ENCODE assay signal across 16 cellular contexts in genomic region chr22:23536821-23537345, GRCh38. TPM values are rescaled to one million over a fixed set of nuclear protein-coding genes. Genes with fewer than 3 reads are reported as not detected.
DNase-seq lines count a peak whose midpoint lies in the region; ATAC-seq, FAIRE-seq and TF ChIP-seq lines count a peak whose summit lies in the region.
"Had no signal": no experiment of that assay in that cellular context is flagged by ENCODE, and none has a peak within 500 bp of the region (broad histone marks: within the 10 kb centered on the region; RNA-seq: fewer than 3 reads in every experiment).

No MANE protein-coding gene starts in this region.

- no peaks in the 10 kb centered on the region for H3K9me1 ChIP-seq in K562 (ENCODE audit: control insufficient read depth, insufficient read depth, low read length)

- H3K9me3 ChIP-seq in K562 (replicated peaks; ENCODE audit: control insufficient read depth, insufficient read depth, low read depth, low read length), result no peaks in the 10 kb centered on the region
- H3K9me3 ChIP-seq: adrenal gland had no signal

- no peak overlapping the region for H4K8ac ChIP-seq in mesendoderm (ENCODE audit: low read depth, low read length)

- peak overlapping the region; percentile 77 for H2BK5ac ChIP-seq in mesendoderm (ENCODE audit: low read length)

- H3K4me1 Mint-ChIP-seq in activated CD8-positive, alpha-beta memory T cell treated with anti-CD3 and anti-CD28 coated beads, Interleukin-2, amount 10 ng/mL, durations not matched to agents 7 days and 5 days, result peaks cover 9% of the 10 kb centered on the region
- peaks cover 65% of the 10 kb centered on the region for H3K4me1 Mint-ChIP-seq in type B pancreatic cell (ENCODE audit: unreplicated experiment)

- no peaks in the 10 kb centered on the region for H3K27me3 ChIP-seq in K562 (ENCODE audit: control insufficient read depth in 2 of 2, insufficient read depth in 2 of 2, low read length in 2 of 2)
- H3K27me3 ChIP-seq in mesendoderm (ENCODE audit: insufficient read depth, low read length, poor library complexity), result no peaks in the 10 kb centered on the region
- H3K27me3 ChIP-seq: adrenal gland had no signal

- H3K36me3 Mint-ChIP-seq in activated CD8-positive, alpha-beta memory T cell treated with anti-CD3 and anti-CD28 coated beads, Interleukin-2, amount 10 ng/mL, durations not matched to agents 7 days and 5 days, result no peaks in the 10 kb centered on the region
- no peaks in the 10 kb centered on the region for H3K36me3 Mint-ChIP-seq in type B pancreatic cell

- no peak for TF ChIP-seq RAD21 in K562 (CRISPR knock-in tag; conservative IDR thresholded peaks at IDR 0.05 in 1 of 2, IDR thresholded peaks at IDR 0.05 in 1 of 2)

- H3K23ac ChIP-seq in mesendoderm (ENCODE audit: low read length), result peak overlapping the region; percentile 97

- ATAC-seq in activated CD8-positive, alpha-beta memory T cell treated with anti-CD3 and anti-CD28 coated beads, Interleukin-2, amount 10 ng/mL, durations not matched to agents 7 days and 5 days, result no peak
- no peak for ATAC-seq in K562
- ATAC-seq in GM21786 (IDR thresholded peaks at IDR 0.05; ENCODE audit: unreplicated experiment), result no peak
- ATAC-seq: activated T-cell treated with anti-CD3 and anti-CD28 coated beads, Interleukin-2, amount 50 U/mL, for 4 hours; Right ventricle myocardium inferior had no signal

- H3K4me2 ChIP-seq in K562 (ENCODE audit: insufficient read depth, low read length) (no peak overlapping the region), mesendoderm (ENCODE audit: low read length) (peak overlapping the region; percentile 4)

- peak overlapping the region; percentile 84 for H3K56ac ChIP-seq in mesendoderm (ENCODE audit: low read length)

- H3K9ac ChIP-seq in K562 (ENCODE audit: insufficient read depth in 1 of 2, low read depth in 2 of 2, low read length in 2 of 2) (no peak overlapping the region), mesendoderm (ENCODE audit: low read length) (peak overlapping the region; percentile 70)

- peaks cover 50 to 56% of the 10 kb centered on the region in 2 experiments for H3K4me1 ChIP-seq in K562 (replicated peaks in 1 of 2; ENCODE audit: control insufficient read depth in 2 of 2, insufficient read depth in 2 of 2, low read length in 2 of 2)
- H3K4me1 ChIP-seq in mesendoderm (ENCODE audit: control insufficient read depth, low read depth, low read length), result peaks cover 21% of the 10 kb centered on the region

- H4K5ac ChIP-seq in mesendoderm (ENCODE audit: low read length), result peak overlapping the region; percentile 2

- intact Hi-C loops in K562 (cut with micrococcal nuclease), result loop anchor here (5.0 kb wide), 4 partner anchors 150 to 365 kb away; no protein-coding TSS in a partner anchor

- H3K4me3 Mint-ChIP-seq in activated CD8-positive, alpha-beta memory T cell treated with anti-CD3 and anti-CD28 coated beads, Interleukin-2, amount 10 ng/mL, durations not matched to agents 7 days and 5 days, result no peak overlapping the region
- peak overlapping the region; percentile 69 for H3K4me3 Mint-ChIP-seq in type B pancreatic cell
- H3K4me3 Mint-ChIP-seq: activated T-cell treated with anti-CD3 and anti-CD28 coated beads, Interleukin-2, amount 50 U/mL, for 4 hours; T-helper 2 cell treated with Interferon-gamma antibody and Interleukin-4, amounts not matched to agents 5 μg/mL and 100 μg/mL, for 36 hours had no signal

- no peak for TF ChIP-seq EP300 in K562 (IDR thresholded peaks at IDR 0.05; ENCODE audit: low read length)

- H3K4me3 ChIP-seq in K562, result no peak overlapping the region
- peak overlapping the region; percentile 3 for H3K4me3 ChIP-seq in mesendoderm (ENCODE audit: low read length)
- H3K4me3 ChIP-seq: adrenal gland had no signal

- peak overlapping the region; percentile 87 for H3K4ac ChIP-seq in mesendoderm (ENCODE audit: low read depth, low read length)

- H3K79me1 ChIP-seq in mesendoderm (ENCODE audit: low read length), result no peaks in the 10 kb centered on the region

- peaks cover 19% of the 10 kb centered on the region for H3K27me3 Mint-ChIP-seq in activated CD8-positive, alpha-beta memory T cell treated with anti-CD3 and anti-CD28 coated beads, Interleukin-2, amount 10 ng/mL, durations not matched to agents 7 days and 5 days
- peaks cover 26% of the 10 kb centered on the region for H3K27me3 Mint-ChIP-seq in type B pancreatic cell

- H2AFZ ChIP-seq in K562 (ENCODE audit: low read depth, low read length), result peak overlapping the region; percentile 31

- POLR2A ChIA-PET in K562 (lab: Yijun Ruan, JAX), result interaction anchor here (0.6 kb wide), 1 partner anchor 220 kb away, joined by 3 read pairs; no protein-coding TSS in a partner anchor

- H2BK120ac ChIP-seq in mesendoderm (ENCODE audit: low read depth, low read length), result peak overlapping the region; percentile 98

- CTCF ChIA-PET in activated CD8-positive, alpha-beta memory T cell treated with anti-CD3 and anti-CD28 coated beads, Interleukin-2, amount 10 ng/mL, durations not matched to agents 7 days and 5 days (lab: Charles Lee), result no interaction called here
- CTCF ChIA-PET in K562 (lab: Yijun Ruan, JAX; ENCODE audit: low intra/inter-chr PET ratio), result no interaction called here

- peak; percentile 33 for DNase-seq in activated CD8-positive, alpha-beta memory T cell treated with anti-CD3 and anti-CD28 coated beads, Interleukin-2, amount 50 U/mL, for 48 hours
- DNase-seq in activated CD8-positive, alpha-beta memory T cell treated with anti-CD3 and anti-CD28 coated beads, Interleukin-2, amount 10 ng/mL, durations not matched to agents 7 days and 5 days, result no peak
- DNase-seq in K562 (ENCODE audit: extremely low read depth in 1 of 4, low spot score in 3 of 4) (no peak), mesendoderm (peak; percentile 57), type B pancreatic cell (ENCODE audit: extremely low spot score, unreplicated experiment) (no peak), NCI-H2081 treated with DMSO at 0.1 percent for 48 hours (lab: John Stamatoyannopoulos, UW) (no peak), SHP77 treated with DMSO at 0.1 percent for 48 hours (lab: John Stamatoyannopoulos, UW) (no peak)
- DNase-seq: activated CD4-positive, alpha-beta T cell treated with anti-CD3 and anti-CD28 coated beads for 4 hours; activated T-cell treated with anti-CD3 and anti-CD28 coated beads, Interleukin-2, amount 50 U/mL, for 4 hours; NCI-H2171 treated with DMSO at 0.1 percent for 48 hours had no signal

- no peak overlapping the region for H3K27ac ChIP-seq in K562 (ENCODE audit: extremely low read depth, low read depth, low read length)
- H3K27ac ChIP-seq in mesendoderm (ENCODE audit: low read depth, low read length), result peak overlapping the region; percentile 93

- in situ Hi-C loops in K562 (cut with MboI), result loop anchor here (5.0 to 10.0 kb wide), 2 partner anchors 130 to 212 kb away; no protein-coding TSS in a partner anchor

- H3K36me3 ChIP-seq in K562 (ENCODE audit: control insufficient read depth, insufficient read depth, low read length) (no peaks in the 10 kb centered on the region), mesendoderm (ENCODE audit: control insufficient read depth, insufficient read depth, low read length) (no peaks in the 10 kb centered on the region)
- H3K36me3 ChIP-seq: adrenal gland had no signal

- H3K9me3 Mint-ChIP-seq in activated CD8-positive, alpha-beta memory T cell treated with anti-CD3 and anti-CD28 coated beads, Interleukin-2, amount 10 ng/mL, durations not matched to agents 7 days and 5 days (ENCODE audit: low read depth), result no peaks in the 10 kb centered on the region
- H3K9me3 Mint-ChIP-seq in type B pancreatic cell, result no peaks in the 10 kb centered on the region
- H3K9me3 Mint-ChIP-seq: activated T-cell treated with anti-CD3 and anti-CD28 coated beads, Interleukin-2, amount 50 U/mL, for 4 hours; T-helper 2 cell treated with Interferon-gamma antibody and Interleukin-4, amounts not matched to agents 5 μg/mL and 100 μg/mL, for 36 hours had no signal

- TF ChIP-seq CTCF in K562 (IDR thresholded peaks at IDR 0.05 in 2 of 3, conservative IDR thresholded peaks at IDR 0.05 in 1 of 3; ENCODE audit: insufficient read depth in 2 of 3, low read depth in 1 of 3, low read length in 3 of 3) (no peak), type B pancreatic cell (conservative IDR thresholded peaks at IDR 0.05) (no peak)

- TF ChIP-seq POLR2A in K562 (conservative IDR thresholded peaks at IDR 0.05), result no peak

- no peak overlapping the region for H3K27ac Mint-ChIP-seq in activated CD8-positive, alpha-beta memory T cell treated with anti-CD3 and anti-CD28 coated beads, Interleukin-2, amount 10 ng/mL, durations not matched to agents 7 days and 5 days
- peak overlapping the region; percentile 90 for H3K27ac Mint-ChIP-seq in type B pancreatic cell
- H3K27ac Mint-ChIP-seq: T-helper 2 cell treated with Interferon-gamma antibody and Interleukin-4, amounts not matched to agents 5 μg/mL and 100 μg/mL, for 36 hours had no signal

- H2AK5ac ChIP-seq in mesendoderm (ENCODE audit: low read length), result no peak overlapping the region

- FAIRE-seq in K562 (lab: Jason Lieb, UNC), result no peak

- 43% methylated on average over 17 of the region's 17 CpGs for WGBS in K562 (ENCODE audit: insufficient coverage, low coverage, missing lambda C conversion rate)
- no CpG with 5 or more reads among the region's 17 CpGs for WGBS in mesendoderm (ENCODE audit: extremely low coverage, insufficient coverage, low lambda C conversion rate)

- H3K79me2 ChIP-seq in K562 (ENCODE audit: control insufficient read depth, insufficient read depth, low read length) (no peaks in the 10 kb centered on the region), mesendoderm (ENCODE audit: control insufficient read depth, insufficient read depth, low read length) (peaks cover 4% of the 10 kb centered on the region)

- no TSS peak for BruUV-seq in K562 (replicated peaks; lab: Mats Ljungman, UMichigan)

- peak overlapping the region; percentile 96 for H3K18ac ChIP-seq in mesendoderm (ENCODE audit: low read length)

- H4K20me1 ChIP-seq in K562 (replicated peaks; ENCODE audit: control insufficient read depth, insufficient read depth, low read length), result no peaks in the 10 kb centered on the region

- H2BK15ac ChIP-seq in mesendoderm (replicated peaks; ENCODE audit: low read depth), result no peak overlapping the region

RNA-seq across cellular contexts. Expression of gene IGLL1, which starts 43.2 kb away (rescaled TPM):
- 1 to 10 TPM in 1 of 2 experiments, under 1 TPM in 1; 0.42 to 2.0 TPM for total RNA-seq in activated CD8-positive, alpha-beta memory T cell treated with anti-CD3 and anti-CD28 coated beads, Interleukin-2, amount 10 ng/mL, durations not matched to agents 7 days and 5 days
- total RNA-seq in K562 (2011; cell fraction: chromatin; rRNA removed; ENCODE audit: low replicate concordance), result not detected in 2 replicates
- total RNA-seq in K562 (2011; cell fraction: nucleolus; rRNA removed), result not detected in 2 replicates
- not detected in 2 replicates for total RNA-seq in K562 (2011; cell fraction: nucleoplasm; rRNA removed)
- 0.32 TPM in 1 of 2 replicates, not detected in the other for total RNA-seq in K562 (2014; rRNA removed)
- total RNA-seq in K562 (2014; rRNA removed; fragmentation: Illumina TruSeq; extraction: Trizol), result not detected in 2 replicates
- total RNA-seq in K562 (2015; rRNA removed; fragmentation: Illumina TruSeq; extraction: Trizol), result not detected in 2 replicates
- total RNA-seq in K562 (2021), result not detected in 2 replicates
- polyA plus RNA-seq in K562 (2011; rRNA removed), result 0.20 TPM in 1 of 2 replicates, not detected in the other
- polyA plus RNA-seq in K562 (2011; cell fraction: cytosol; rRNA removed), result 0.66 TPM in 1 of 2 replicates, not detected in the other
- polyA plus RNA-seq in K562 (2011; cell fraction: nucleus; rRNA removed), result not detected in 2 replicates
- not detected in 2 replicates for polyA plus RNA-seq in K562 (2012)
- not detected in 2 replicates for polyA plus RNA-seq in K562 (2014; fragmentation: Illumina TruSeq; extraction: Trizol)
- under 1 TPM in 1 of 2 experiments, not detected in 1; 0.10 TPM for polyA plus RNA-seq in K562 (2014; fragmentation: Nextera tagmentation; extraction: Ambion mirVana)
- 0.23 TPM in 1 of 2 replicates, not detected in the other for polyA plus RNA-seq in K562 (2014; rRNA removed)
- not detected in 2 replicates for polyA minus RNA-seq in K562 (2011; rRNA and poly(A)+ RNA removed)
- polyA minus RNA-seq in K562 (2011; cell fraction: cytosol; rRNA and poly(A)+ RNA removed), result not detected in 2 replicates
- polyA minus RNA-seq in K562 (2011; cell fraction: nucleus; rRNA and poly(A)+ RNA removed), result not detected in 2 replicates
- not detected for polyA plus RNA-seq in mesendoderm (2013, experiment 1 of 2)
- polyA plus RNA-seq in mesendoderm (2013, experiment 2 of 2), result not detected
- not detected in 2 replicates for total RNA-seq in type B pancreatic cell (ENCODE audit: low replicate concordance)
- total RNA-seq: activated T-cell treated with anti-CD3 and anti-CD28 coated beads, Interleukin-2, amount 50 U/mL, for 4 hours; adrenal gland; chondrocyte; HT1080; Right ventricle myocardium inferior had no signal

Comparison
In these comparisons a context has a peak if more than half of its experiments do, and no peak if none do; other contexts are left out.
1. DNase-seq: peak in activated CD8-positive, alpha-beta memory T cell treated with anti-CD3 and anti-CD28 coated beads, Interleukin-2, amount 50 U/mL, for 48 hours (single experiment) and mesendoderm (single experiment); none in activated CD8-positive, alpha-beta memory T cell treated with anti-CD3 and anti-CD28 coated beads, Interleukin-2, amount 10 ng/mL, durations not matched to agents 7 days and 5 days (single experiment), K562 (0 of 4), type B pancreatic cell (single experiment), NCI-H2081 treated with DMSO at 0.1 percent for 48 hours (single experiment) and SHP77 treated with DMSO at 0.1 percent for 48 hours (single experiment).